Comparison of ENCODE assay signal across 12 cellular contexts in genomic region chr3:122716667-122717066, GRCh38. TPM values are rescaled to one million over a fixed set of nuclear protein-coding genes. Genes with fewer than 3 reads are reported as not detected.
DNase-seq lines count a peak whose midpoint lies in the region; ATAC-seq and TF ChIP-seq lines count a peak whose summit lies in the region.
"Had no signal": no experiment of that assay in that cellular context is flagged by ENCODE, and none has a peak within 500 bp of the region (broad histone marks: within the 10 kb centered on the region; RNA-seq: fewer than 3 reads in every experiment).

No MANE protein-coding gene starts in this region.

- no peak overlapping the region for H3K4me3 ChIP-seq in CD4-positive, CD25-positive, alpha-beta regulatory T cell (ENCODE audit: low read depth, low read length)
- no peak overlapping the region for H3K4me3 ChIP-seq in A673 (ENCODE audit: low read depth, low read length, poor library complexity, severe bottlenecking)
- H3K4me3 ChIP-seq: A549, BLaER1 had no signal

- no peaks in the 10 kb centered on the region for H3K27me3 ChIP-seq in CD4-positive, CD25-positive, alpha-beta regulatory T cell (ENCODE audit: control insufficient read depth, insufficient read depth, low read length)
- no peaks in the 10 kb centered on the region for H3K27me3 ChIP-seq in A673 (replicated peaks; ENCODE audit: insufficient read depth, low read depth, low read length, poor library complexity)
- H3K27me3 ChIP-seq: BLaER1 had no signal

- POLR2A ChIA-PET in A673 (lab: Charles Lee; ENCODE audit: low non-redundant PET) = no interaction called here

- no peak overlapping the region for H3K27ac ChIP-seq in CD4-positive, CD25-positive, alpha-beta regulatory T cell (ENCODE audit: insufficient read depth, low read length, poor library complexity, severe bottlenecking)
- H3K27ac ChIP-seq in A673 (ENCODE audit: low read depth, low read length, poor library complexity, severe bottlenecking) = no peak overlapping the region
- H3K27ac ChIP-seq: A549, BLaER1, KMS-11 had no signal

- H3K27me3 Mint-ChIP-seq in CD4-positive, CD25-positive, alpha-beta regulatory T cell = no peaks in the 10 kb centered on the region
- H3K27me3 Mint-ChIP-seq in effector memory CD8-positive, alpha-beta T cell = no peaks in the 10 kb centered on the region
- no peaks in the 10 kb centered on the region for H3K27me3 Mint-ChIP-seq in stimulated activated memory B cell treated with anti-CD40 and anti-IgM and Interleukin-4, amounts not matched to agents 10 μg/mL and 1 μg/mL and 100 μg/mL, for 72 hours

- peak overlapping the region in 2 of 3 donors; percentile 5 to 76 for H3K27ac Mint-ChIP-seq in CD4-positive, CD25-positive, alpha-beta regulatory T cell
- peak overlapping the region; percentile 5 to 39 for H3K27ac Mint-ChIP-seq in effector memory CD8-positive, alpha-beta T cell
- peak overlapping the region; percentile 6 for H3K27ac Mint-ChIP-seq in stimulated activated memory B cell treated with anti-CD40 and anti-IgM and Interleukin-4, amounts not matched to agents 10 μg/mL and 1 μg/mL and 100 μg/mL, for 72 hours

- no peaks in the 10 kb centered on the region for H3K9me3 ChIP-seq in CD4-positive, CD25-positive, alpha-beta regulatory T cell (ENCODE audit: control insufficient read depth in 2 of 2, low read length in 2 of 2)
- H3K9me3 ChIP-seq in A673 (ENCODE audit: low read depth, low read length, poor library complexity, severe bottlenecking) = no peaks in the 10 kb centered on the region
- H3K9me3 ChIP-seq: A549, BLaER1 had no signal

- no peak for DNase-seq in CD4-positive, CD25-positive, alpha-beta regulatory T cell
- no peak for DNase-seq in effector memory CD8-positive, alpha-beta T cell
- no peak for DNase-seq in A673 (ENCODE audit: low spot score)
- DNase-seq: DMS79, HCEC 1CT had no signal

- peaks cover 85% of the 10 kb centered on the region for H3K36me3 ChIP-seq in CD4-positive, CD25-positive, alpha-beta regulatory T cell (ENCODE audit: control insufficient read depth, insufficient read depth, low read length)
- no peaks in the 10 kb centered on the region for H3K36me3 ChIP-seq in A673 (ENCODE audit: insufficient read depth, low read length, poor library complexity, severe bottlenecking)

- peaks cover 5 to 13% (median 10%) of the 10 kb centered on the region in 4 donors for H3K4me1 Mint-ChIP-seq in CD4-positive, CD25-positive, alpha-beta regulatory T cell
- peaks cover 3 to 4% of the 10 kb centered on the region in 2 donors for H3K4me1 Mint-ChIP-seq in effector memory CD8-positive, alpha-beta T cell (ENCODE audit: low read depth in 2 of 2)
- H3K4me1 Mint-ChIP-seq in stimulated activated memory B cell treated with anti-CD40 and anti-IgM and Interleukin-4, amounts not matched to agents 10 μg/mL and 1 μg/mL and 100 μg/mL, for 72 hours = peaks cover 20% of the 10 kb centered on the region

- ATAC-seq in CD4-positive, CD25-positive, alpha-beta regulatory T cell (ENCODE audit: low read depth in 2 of 2) = no peak
- no peak for ATAC-seq in effector memory CD8-positive, alpha-beta T cell (replicated peaks)
- ATAC-seq in stimulated activated memory B cell treated with anti-CD40 and anti-IgM and Interleukin-4, amounts not matched to agents 10 μg/mL and 1 μg/mL and 100 μg/mL, for 72 hours = no peak
- ATAC-seq in HG02678 (IDR thresholded peaks at IDR 0.05; ENCODE audit: unreplicated experiment) (no peak), HG03095 (IDR thresholded peaks at IDR 0.05; ENCODE audit: unreplicated experiment) (no peak)
- ATAC-seq: A549 had no signal

- H3K36me3 Mint-ChIP-seq in CD4-positive, CD25-positive, alpha-beta regulatory T cell = peaks cover 69% of the 10 kb centered on the region
- peaks cover 81% of the 10 kb centered on the region for H3K36me3 Mint-ChIP-seq in effector memory CD8-positive, alpha-beta T cell (ENCODE audit: insufficient read depth)
- peaks cover 80% of the 10 kb centered on the region for H3K36me3 Mint-ChIP-seq in stimulated activated memory B cell treated with anti-CD40 and anti-IgM and Interleukin-4, amounts not matched to agents 10 μg/mL and 1 μg/mL and 100 μg/mL, for 72 hours

- no peak overlapping the region for H3K4me3 Mint-ChIP-seq in CD4-positive, CD25-positive, alpha-beta regulatory T cell
- no peak overlapping the region for H3K4me3 Mint-ChIP-seq in effector memory CD8-positive, alpha-beta T cell
- H3K4me3 Mint-ChIP-seq in stimulated activated memory B cell treated with anti-CD40 and anti-IgM and Interleukin-4, amounts not matched to agents 10 μg/mL and 1 μg/mL and 100 μg/mL, for 72 hours = no peak overlapping the region

- no peak for TF ChIP-seq CTCF in A673 (conservative IDR thresholded peaks at IDR 0.05; ENCODE audit: low read depth, low read length)

- peaks cover 0 to 1% (median 0%) of the 10 kb centered on the region in 7 donors for H3K9me3 Mint-ChIP-seq in CD4-positive, CD25-positive, alpha-beta regulatory T cell
- no peaks in the 10 kb centered on the region for H3K9me3 Mint-ChIP-seq in effector memory CD8-positive, alpha-beta T cell
- no peaks in the 10 kb centered on the region for H3K9me3 Mint-ChIP-seq in stimulated activated memory B cell treated with anti-CD40 and anti-IgM and Interleukin-4, amounts not matched to agents 10 μg/mL and 1 μg/mL and 100 μg/mL, for 72 hours

- CTCF ChIA-PET in A673 (lab: Charles Lee) = no interaction called here

- intact Hi-C loops in A673 (cut with micrococcal nuclease; ENCODE audit: unreplicated experiment) = no loop called here

- peak; percentile 2 for TF ChIP-seq POLR2A in GM19099 (IDR thresholded peaks at IDR 0.05; ENCODE audit: extremely low read depth, insufficient read length, low read depth)

- H3K4me1 ChIP-seq in CD4-positive, CD25-positive, alpha-beta regulatory T cell (ENCODE audit: control insufficient read depth, insufficient read depth, low read length, poor library complexity, severe bottlenecking) = no peaks in the 10 kb centered on the region
- no peaks in the 10 kb centered on the region for H3K4me1 ChIP-seq in A673 (ENCODE audit: insufficient read depth, low read length, poor library complexity, severe bottlenecking)
- H3K4me1 ChIP-seq: A549, BLaER1 had no signal

- BruUV-seq in A673 (replicated peaks; lab: Mats Ljungman, UMichigan) = no TSS peak

RNA-seq across cellular contexts. Expression of gene PARP14, which starts 36.0 kb away (rescaled TPM):
- total RNA-seq in CD4-positive, CD25-positive, alpha-beta regulatory T cell = 89.7 TPM
- polyA plus RNA-seq in CD4-positive, CD25-positive, alpha-beta regulatory T cell = 10 to 100 TPM; 14.2 to 20.3 (median 17.6) TPM
- total RNA-seq in A673 (2021) = 22.8 and 25.9 TPM in 2 replicates
